1 cellular context compared by ENCODE assay signal in genomic region chr19:49857061-49857833, GRCh38.
TF ChIP-seq lines count a peak whose summit lies in the region.

No MANE protein-coding gene starts in this region.

TF ChIP-seq in HepG2, 621 proteins besides CTCF, POLR2A, EP300 and RAD21:
- peak; percentile 88 for TF ChIP-seq AKAP8 (CRISPR knock-in tag; IDR thresholded peaks at IDR 0.05)
- TF ChIP-seq ZC3H13 (CRISPR knock-in tag; IDR thresholded peaks at IDR 0.05), result peak; percentile 58; the same call in 1 of the 2 replicates
- TF ChIP-seq PAF1 (CRISPR knock-in tag; IDR thresholded peaks at IDR 0.05), result peak; percentile 56; the same call in 1 of the 2 replicates
- no peak for TF ChIP-seq FOXP4 (CRISPR knock-in tag; IDR thresholded peaks at IDR 0.05)
- peak; percentile 50 for TF ChIP-seq POLR2G (IDR thresholded peaks at IDR 0.05; ENCODE audit: low read depth, low read length)
- TF ChIP-seq, protein P1, sequence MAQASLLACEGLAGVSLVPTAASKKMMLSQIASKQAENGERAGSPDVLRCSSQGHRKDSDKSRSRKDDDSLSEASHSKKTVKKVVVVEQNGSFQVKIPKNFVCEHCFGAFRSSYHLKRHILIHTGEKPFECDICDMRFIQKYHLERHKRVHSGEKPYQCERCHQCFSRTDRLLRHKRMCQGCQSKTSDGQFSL (CRISPR knock-in tag; IDR thresholded peaks at IDR 0.05), result 0 out of 2 replicates have a peak, but pooled peaks have one; percentile 14
- TF ChIP-seq ZNF800 (CRISPR knock-in tag; IDR thresholded peaks at IDR 0.05), result no peak
- peak; percentile 13 for TF ChIP-seq HNRNPK (IDR thresholded peaks at IDR 0.05; ENCODE audit: low read depth, low read length, poor library complexity, severe bottlenecking)
- TF ChIP-seq ZNF564 (CRISPR knock-in tag; IDR thresholded peaks at IDR 0.05), result no peak
- TF ChIP-seq ZNF256 (CRISPR knock-in tag; conservative IDR thresholded peaks at IDR 0.05), result no peak
- TF ChIP-seq ZNF253 (CRISPR knock-in tag; IDR thresholded peaks at IDR 0.05; ENCODE audit: borderline replicate concordance), result no peak
- peak; percentile 80 for TF ChIP-seq RBM22 (optimal IDR thresholded peaks at IDR 0.05; ENCODE audit: low read length)
- TF ChIP-seq, protein P2, sequence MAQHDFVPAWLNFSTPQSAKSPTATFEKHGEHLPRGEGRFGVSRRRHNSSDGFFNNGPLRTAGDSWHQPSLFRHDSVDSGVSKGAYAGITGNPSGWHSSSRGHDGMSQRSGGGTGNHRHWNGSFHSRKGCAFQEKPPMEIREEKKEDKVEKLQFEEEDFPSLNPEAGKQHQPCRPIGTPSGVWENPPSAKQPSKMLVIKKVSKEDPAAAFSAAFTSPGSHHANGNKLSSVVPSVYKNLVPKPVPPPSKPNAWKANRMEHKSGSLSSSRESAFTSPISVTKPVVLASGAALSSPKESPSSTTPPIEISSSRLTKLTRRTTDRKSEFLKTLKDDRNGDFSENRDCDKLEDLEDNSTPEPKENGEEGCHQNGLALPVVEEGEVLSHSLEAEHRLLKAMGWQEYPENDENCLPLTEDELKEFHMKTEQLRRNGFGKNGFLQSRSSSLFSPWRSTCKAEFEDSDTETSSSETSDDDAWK (CRISPR knock-in tag; IDR thresholded peaks at IDR 0.05), result no peak
- no peak for TF ChIP-seq SRSF1 (optimal IDR thresholded peaks at IDR 0.05; ENCODE audit: low read depth, low read length)
- TF ChIP-seq NFIC (IDR thresholded peaks at IDR 0.05; ENCODE audit: low read length), result no peak
- TF ChIP-seq, protein P3, sequence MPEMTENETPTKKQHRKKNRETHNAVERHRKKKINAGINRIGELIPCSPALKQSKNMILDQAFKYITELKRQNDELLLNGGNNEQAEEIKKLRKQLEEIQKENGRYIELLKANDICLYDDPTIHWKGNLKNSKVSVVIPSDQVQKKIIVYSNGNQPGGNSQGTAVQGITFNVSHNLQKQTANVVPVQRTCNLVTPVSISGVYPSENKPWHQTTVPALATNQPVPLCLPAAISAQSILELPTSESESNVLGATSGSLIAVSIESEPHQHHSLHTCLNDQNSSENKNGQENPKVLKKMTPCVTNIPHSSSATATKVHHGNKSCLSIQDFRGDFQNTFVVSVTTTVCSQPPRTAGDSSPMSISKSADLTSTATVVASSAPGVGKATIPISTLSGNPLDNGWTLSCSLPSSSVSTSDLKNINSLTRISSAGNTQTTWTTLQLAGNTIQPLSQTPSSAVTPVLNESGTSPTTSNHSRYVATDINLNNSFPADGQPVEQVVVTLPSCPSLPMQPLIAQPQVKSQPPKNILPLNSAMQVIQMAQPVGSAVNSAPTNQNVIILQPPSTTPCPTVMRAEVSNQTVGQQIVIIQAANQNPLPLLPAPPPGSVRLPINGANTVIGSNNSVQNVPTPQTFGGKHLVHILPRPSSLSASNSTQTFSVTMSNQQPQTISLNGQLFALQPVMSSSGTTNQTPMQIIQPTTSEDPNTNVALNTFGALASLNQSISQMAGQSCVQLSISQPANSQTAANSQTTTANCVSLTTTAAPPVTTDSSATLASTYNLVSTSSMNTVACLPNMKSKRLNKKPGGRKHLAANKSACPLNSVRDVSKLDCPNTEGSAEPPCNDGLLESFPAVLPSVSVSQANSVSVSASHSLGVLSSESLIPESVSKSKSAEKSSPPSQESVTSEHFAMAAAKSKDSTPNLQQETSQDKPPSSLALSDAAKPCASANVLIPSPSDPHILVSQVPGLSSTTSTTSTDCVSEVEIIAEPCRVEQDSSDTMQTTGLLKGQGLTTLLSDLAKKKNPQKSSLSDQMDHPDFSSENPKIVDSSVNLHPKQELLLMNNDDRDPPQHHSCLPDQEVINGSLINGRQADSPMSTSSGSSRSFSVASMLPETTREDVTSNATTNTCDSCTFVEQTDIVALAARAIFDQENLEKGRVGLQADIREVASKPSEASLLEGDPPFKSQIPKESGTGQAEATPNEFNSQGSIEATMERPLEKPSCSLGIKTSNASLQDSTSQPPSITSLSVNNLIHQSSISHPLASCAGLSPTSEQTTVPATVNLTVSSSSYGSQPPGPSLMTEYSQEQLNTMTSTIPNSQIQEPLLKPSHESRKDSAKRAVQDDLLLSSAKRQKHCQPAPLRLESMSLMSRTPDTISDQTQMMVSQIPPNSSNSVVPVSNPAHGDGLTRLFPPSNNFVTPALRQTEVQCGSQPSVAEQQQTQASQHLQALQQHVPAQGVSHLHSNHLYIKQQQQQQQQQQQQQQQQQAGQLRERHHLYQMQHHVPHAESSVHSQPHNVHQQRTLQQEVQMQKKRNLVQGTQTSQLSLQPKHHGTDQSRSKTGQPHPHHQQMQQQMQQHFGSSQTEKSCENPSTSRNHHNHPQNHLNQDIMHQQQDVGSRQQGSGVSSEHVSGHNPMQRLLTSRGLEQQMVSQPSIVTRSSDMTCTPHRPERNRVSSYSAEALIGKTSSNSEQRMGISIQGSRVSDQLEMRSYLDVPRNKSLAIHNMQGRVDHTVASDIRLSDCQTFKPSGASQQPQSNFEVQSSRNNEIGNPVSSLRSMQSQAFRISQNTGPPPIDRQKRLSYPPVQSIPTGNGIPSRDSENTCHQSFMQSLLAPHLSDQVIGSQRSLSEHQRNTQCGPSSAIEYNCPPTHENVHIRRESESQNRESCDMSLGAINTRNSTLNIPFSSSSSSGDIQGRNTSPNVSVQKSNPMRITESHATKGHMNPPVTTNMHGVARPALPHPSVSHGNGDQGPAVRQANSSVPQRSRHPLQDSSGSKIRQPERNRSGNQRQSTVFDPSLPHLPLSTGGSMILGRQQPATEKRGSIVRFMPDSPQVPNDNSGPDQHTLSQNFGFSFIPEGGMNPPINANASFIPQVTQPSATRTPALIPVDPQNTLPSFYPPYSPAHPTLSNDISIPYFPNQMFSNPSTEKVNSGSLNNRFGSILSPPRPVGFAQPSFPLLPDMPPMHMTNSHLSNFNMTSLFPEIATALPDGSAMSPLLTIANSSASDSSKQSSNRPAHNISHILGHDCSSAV (CRISPR knock-in tag; IDR thresholded peaks at IDR 0.05; ENCODE audit: borderline replicate concordance), result no peak
- no peak for TF ChIP-seq DNMT1 (CRISPR knock-in tag; IDR thresholded peaks at IDR 0.05)
- no peak for TF ChIP-seq ZNF703 (CRISPR knock-in tag; IDR thresholded peaks at IDR 0.05; ENCODE audit: borderline replicate concordance)
- TF ChIP-seq RBFOX2 (IDR thresholded peaks at IDR 0.05; ENCODE audit: low read depth, low read length), result peak; percentile 78
- TF ChIP-seq ZNF678 (CRISPR knock-in tag; IDR thresholded peaks at IDR 0.05), result no peak
- peak; percentile 99 for TF ChIP-seq AGO1 (IDR thresholded peaks at IDR 0.05; ENCODE audit: low read depth, low read length, poor library complexity, severe bottlenecking)
- TF ChIP-seq ZNF280D (CRISPR knock-in tag; IDR thresholded peaks at IDR 0.05), result no peak
- TF ChIP-seq CCDC6 (CRISPR knock-in tag; IDR thresholded peaks at IDR 0.05), result 0 out of 2 replicates have a peak, but pooled peaks have one; percentile 37
- peak; percentile 72 for TF ChIP-seq AGO2 (optimal IDR thresholded peaks at IDR 0.05; ENCODE audit: low read depth, low read length)
